19 cellular contexts compared by ENCODE assay signal in genomic region chr14:44564908-44565307, GRCh38. TPM values are rescaled to one million over a fixed set of nuclear protein-coding genes. Genes with fewer than 3 reads are reported as not detected.
"Had no signal": no experiment of that assay in that cellular context is flagged by ENCODE, and none has a peak within 500 bp of the region (broad histone marks: within the 10 kb centered on the region; RNA-seq: fewer than 3 reads in every experiment).

No MANE protein-coding gene starts in this region.

- H3K4me3 Mint-ChIP-seq: activated B cell treated with CpG ODN at 0.5 μM for 24 hours; activated CD8-positive, alpha-beta memory T cell treated with anti-CD3 and anti-CD28 coated beads, Interleukin-2, amount 10 ng/mL, durations not matched to agents 7 days and 5 days; activated naive CD4-positive, alpha-beta T cell treated with anti-CD3 and anti-CD28 coated beads, Interleukin-2, amount 50 U/mL, for 24 hours; activated T-cell treated with anti-CD3 and anti-CD28 coated beads, Interleukin-2, amount 50 U/mL, for 24 hours; naive thymus-derived CD8-positive, alpha-beta T cell; stimulated activated naive B cell treated with anti-CD40 and anti-IgM and Interleukin-4, amounts not matched to agents 10 μg/mL and 1 μg/mL and 100 μg/mL, for 72 hours had no signal

- H3K27me3 Mint-ChIP-seq: activated B cell treated with CpG ODN at 0.5 μM for 24 hours; activated CD8-positive, alpha-beta memory T cell treated with anti-CD3 and anti-CD28 coated beads, Interleukin-2, amount 10 ng/mL, durations not matched to agents 7 days and 5 days; activated naive CD4-positive, alpha-beta T cell treated with anti-CD3 and anti-CD28 coated beads, Interleukin-2, amount 50 U/mL, for 24 hours; activated T-cell treated with anti-CD3 and anti-CD28 coated beads, Interleukin-2, amount 50 U/mL, for 24 hours; progenitor cell of endocrine pancreas; stimulated activated naive B cell treated with anti-CD40 and anti-IgM and Interleukin-4, amounts not matched to agents 10 μg/mL and 1 μg/mL and 100 μg/mL, for 72 hours had no signal

- H3K9me3 ChIP-seq: lower lobe of right lung, right lobe of liver had no signal

- H3K27ac Mint-ChIP-seq: activated B cell treated with CpG ODN at 0.5 μM for 24 hours; activated CD8-positive, alpha-beta memory T cell treated with anti-CD3 and anti-CD28 coated beads, Interleukin-2, amount 10 ng/mL, durations not matched to agents 7 days and 5 days; activated naive CD4-positive, alpha-beta T cell treated with anti-CD3 and anti-CD28 coated beads, Interleukin-2, amount 50 U/mL, for 24 hours; activated T-cell treated with anti-CD3 and anti-CD28 coated beads, Interleukin-2, amount 50 U/mL, for 24 hours; naive thymus-derived CD8-positive, alpha-beta T cell; progenitor cell of endocrine pancreas; stimulated activated naive B cell treated with anti-CD40 and anti-IgM and Interleukin-4, amounts not matched to agents 10 μg/mL and 1 μg/mL and 100 μg/mL, for 72 hours had no signal

- H3K4me1 Mint-ChIP-seq: activated B cell treated with CpG ODN at 0.5 μM for 24 hours; activated CD8-positive, alpha-beta memory T cell treated with anti-CD3 and anti-CD28 coated beads, Interleukin-2, amount 10 ng/mL, durations not matched to agents 7 days and 5 days; activated naive CD4-positive, alpha-beta T cell treated with anti-CD3 and anti-CD28 coated beads, Interleukin-2, amount 50 U/mL, for 24 hours; naive thymus-derived CD8-positive, alpha-beta T cell; stimulated activated naive B cell treated with anti-CD40 and anti-IgM and Interleukin-4, amounts not matched to agents 10 μg/mL and 1 μg/mL and 100 μg/mL, for 72 hours had no signal

- DNase-seq: activated B cell treated with CpG ODN at 0.5 μM for 24 hours; activated CD4-positive, alpha-beta T cell treated with anti-CD3 and anti-CD28 coated beads, Interleukin-2, amount 50 U/mL, for 4 hours; activated CD8-positive, alpha-beta memory T cell treated with anti-CD3 and anti-CD28 coated beads, Interleukin-2, amount 10 ng/mL, durations not matched to agents 7 days and 5 days; activated effector memory CD4-positive, alpha-beta T cell treated with Interleukin-2 at 50 U/mL for 16 hours; activated T-cell treated with anti-CD3 and anti-CD28 coated beads, Interleukin-2, amount 50 U/mL, for 24 hours; amniotic stem cell; lower lobe of right lung; naive thymus-derived CD8-positive, alpha-beta T cell; right lobe of liver; spleen; stimulated activated CD4-positive, alpha-beta T cell treated with anti-CD3 and anti-CD28 coated beads, Interleukin-2, amount 100 ng/mL, for 24 hours; stimulated activated naive B cell treated with anti-CD40 and anti-IgM and Interleukin-4, amounts not matched to agents 10 μg/mL and 1 μg/mL and 100 μg/mL, for 72 hours; substantia nigra; T-helper 2 cell; transverse colon had no signal

- H3K27ac ChIP-seq: esophagus muscularis mucosa, gastroesophageal sphincter, lower lobe of right lung, right lobe of liver, spleen, transverse colon had no signal

- H3K36me3 Mint-ChIP-seq: activated CD8-positive, alpha-beta memory T cell treated with anti-CD3 and anti-CD28 coated beads, Interleukin-2, amount 10 ng/mL, durations not matched to agents 7 days and 5 days; activated naive CD4-positive, alpha-beta T cell treated with anti-CD3 and anti-CD28 coated beads, Interleukin-2, amount 50 U/mL, for 24 hours; naive thymus-derived CD8-positive, alpha-beta T cell; stimulated activated naive B cell treated with anti-CD40 and anti-IgM and Interleukin-4, amounts not matched to agents 10 μg/mL and 1 μg/mL and 100 μg/mL, for 72 hours had no signal

- H3K36me3 ChIP-seq: esophagus muscularis mucosa, gastroesophageal sphincter, lower lobe of right lung, right lobe of liver, spleen, transverse colon had no signal

- H3K9me3 Mint-ChIP-seq: activated B cell treated with CpG ODN at 0.5 μM for 24 hours had no signal

- H3K27me3 ChIP-seq: esophagus muscularis mucosa, gastroesophageal sphincter, right lobe of liver, spleen, transverse colon had no signal

- H3K4me1 ChIP-seq: esophagus muscularis mucosa, gastroesophageal sphincter, lower lobe of right lung, right lobe of liver, spleen, transverse colon had no signal

- H3K4me3 ChIP-seq: esophagus muscularis mucosa, gastroesophageal sphincter, lower lobe of right lung, right lobe of liver, spleen, transverse colon had no signal

RNA-seq across cellular contexts. Expression of gene FSCB, which starts 57.8 kb away (rescaled TPM):
- total RNA-seq: activated B cell treated with CpG ODN at 0.5 μM for 24 hours; activated CD8-positive, alpha-beta memory T cell treated with anti-CD3 and anti-CD28 coated beads, Interleukin-2, amount 10 ng/mL, durations not matched to agents 7 days and 5 days; naive thymus-derived CD8-positive, alpha-beta T cell; progenitor cell of endocrine pancreas; right lobe of liver; transverse colon had no signal
- polyA plus RNA-seq: naive thymus-derived CD8-positive, alpha-beta T cell; spleen had no signal
